1 cellular context compared by ENCODE assay signal in genomic region chr16:75266738-75267630, GRCh38.
TF ChIP-seq lines count a peak whose summit lies in the region.

No MANE protein-coding gene starts in this region.

TF ChIP-seq in GM23338, 12 proteins besides CTCF, POLR2A, EP300 and RAD21 (continued from another document):
- TF ChIP-seq ZNF462 (CRISPR knock-in tag; IDR thresholded peaks at IDR 0.05) (no peak), STAT1 (IDR thresholded peaks at IDR 0.05; ENCODE audit: unreplicated experiment) (no peak), EZH2phosphoT487 (IDR thresholded peaks at IDR 0.05; ENCODE audit: unreplicated experiment) (no peak), JUNB (IDR thresholded peaks at IDR 0.05; ENCODE audit: unreplicated experiment) (no peak)
